8 cellular contexts compared by ENCODE assay signal in genomic region chr7:26091933-26092332, GRCh38.
A peak's percentile ranks its signal among the peaks of the same experiment; 100 is the strongest.
DNase-seq lines count a peak whose midpoint lies in the region; ATAC-seq and FAIRE-seq lines count a peak whose summit lies in the region.

No MANE protein-coding gene starts in this region.

- no peaks in the 10 kb centered on the region for H3K36me3 Mint-ChIP-seq in activated CD8-positive, alpha-beta T cell treated with anti-CD3 and anti-CD28 coated beads, Interleukin-2, amount 10 ng/mL, durations not matched to agents 7 days and 5 days (ENCODE audit: low read depth)

- H2AK5ac ChIP-seq in mesendoderm (ENCODE audit: low read length): no peak overlapping the region

- peak; percentile 47 for ATAC-seq in activated CD8-positive, alpha-beta T cell treated with anti-CD3 and anti-CD28 coated beads, Interleukin-2, amount 10 ng/mL, durations not matched to agents 7 days and 5 days
- ATAC-seq in HG03571 (IDR thresholded peaks at IDR 0.05; ENCODE audit: unreplicated experiment): no peak

- H3K27me3 Mint-ChIP-seq in activated CD8-positive, alpha-beta T cell treated with anti-CD3 and anti-CD28 coated beads, Interleukin-2, amount 10 ng/mL, durations not matched to agents 7 days and 5 days (ENCODE audit: low read depth): no peaks in the 10 kb centered on the region

- no peak overlapping the region for H2BK5ac ChIP-seq in mesendoderm (ENCODE audit: low read length)

- no peak overlapping the region for H2BK15ac ChIP-seq in mesendoderm (replicated peaks; ENCODE audit: low read depth)

- H3K23ac ChIP-seq in mesendoderm (ENCODE audit: low read length): no peak overlapping the region

- DNase-seq in NCI-H345 (lab: John Stamatoyannopoulos, UW) (peak; percentile 5), NCI-H345 treated with DMSO at 0.1 percent for 48 hours (lab: John Stamatoyannopoulos, UW; ENCODE audit: unreplicated experiment) (no peak), HTR-8/SVneo (ENCODE audit: insufficient read length, low spot score) (peak; percentile 35), mesendoderm (peak; percentile 82), glomerular visceral epithelial cell (ENCODE audit: extremely low spot score) (no peak), putamen (ENCODE audit: low spot score) (no peak)
- peak; percentile 33 for DNase-seq in activated CD8-positive, alpha-beta T cell treated with anti-CD3 and anti-CD28 coated beads, Interleukin-2, amount 10 ng/mL, durations not matched to agents 7 days and 5 days

- H3K27me3 ChIP-seq in mesendoderm (ENCODE audit: insufficient read depth, low read length, poor library complexity): no peaks in the 10 kb centered on the region

- no peak overlapping the region for H3K4me2 ChIP-seq in mesendoderm (ENCODE audit: low read length)

- H3K56ac ChIP-seq in mesendoderm (ENCODE audit: low read length): no peak overlapping the region

- H3K79me2 ChIP-seq in mesendoderm (ENCODE audit: control insufficient read depth, insufficient read depth, low read length): no peaks in the 10 kb centered on the region

- H4K8ac ChIP-seq in mesendoderm (ENCODE audit: low read depth, low read length): no peak overlapping the region

- peak overlapping the region; percentile 13 for H3K27ac Mint-ChIP-seq in activated CD8-positive, alpha-beta T cell treated with anti-CD3 and anti-CD28 coated beads, Interleukin-2, amount 10 ng/mL, durations not matched to agents 7 days and 5 days

- no peak overlapping the region for H2BK120ac ChIP-seq in mesendoderm (ENCODE audit: low read depth, low read length)

- no peaks in the 10 kb centered on the region for H3K9me3 Mint-ChIP-seq in activated CD8-positive, alpha-beta T cell treated with anti-CD3 and anti-CD28 coated beads, Interleukin-2, amount 10 ng/mL, durations not matched to agents 7 days and 5 days (ENCODE audit: insufficient read depth)

- H3K4me3 Mint-ChIP-seq in activated CD8-positive, alpha-beta T cell treated with anti-CD3 and anti-CD28 coated beads, Interleukin-2, amount 10 ng/mL, durations not matched to agents 7 days and 5 days: no peak overlapping the region

- no peak overlapping the region for H3K4me3 ChIP-seq in mesendoderm (ENCODE audit: low read length)

- H3K27ac ChIP-seq in mesendoderm (ENCODE audit: low read depth, low read length): no peak overlapping the region

- H3K4me1 ChIP-seq in mesendoderm (ENCODE audit: control insufficient read depth, low read depth, low read length): peaks cover 1% of the 10 kb centered on the region

- H4K5ac ChIP-seq in mesendoderm (ENCODE audit: low read length): no peak overlapping the region

- no peak overlapping the region for H3K9ac ChIP-seq in mesendoderm (ENCODE audit: low read length)

- no peak overlapping the region for H3K18ac ChIP-seq in mesendoderm (ENCODE audit: low read length)

- H3K79me1 ChIP-seq in mesendoderm (ENCODE audit: low read length): no peaks in the 10 kb centered on the region

- POLR2A ChIA-PET in activated CD8-positive, alpha-beta T cell treated with anti-CD3 and anti-CD28 coated beads, Interleukin-2, amount 10 ng/mL, durations not matched to agents 7 days and 5 days (lab: Charles Lee): interaction anchor here (0.9 to 13.6 kb wide), 7 partner anchors 9 to 104 kb away, joined by 3 to 187 read pairs (median 6); partner anchors contain the start of genes CBX3, HNRNPA2B1 and NFE2L3

- H3K4me1 Mint-ChIP-seq in activated CD8-positive, alpha-beta T cell treated with anti-CD3 and anti-CD28 coated beads, Interleukin-2, amount 10 ng/mL, durations not matched to agents 7 days and 5 days (ENCODE audit: low read depth): peaks cover 35% of the 10 kb centered on the region

- CTCF ChIA-PET in activated CD8-positive, alpha-beta T cell treated with anti-CD3 and anti-CD28 coated beads, Interleukin-2, amount 10 ng/mL, durations not matched to agents 7 days and 5 days (lab: Charles Lee): interaction anchor here (0.6 to 7.7 kb wide), 24 partner anchors 8 to 887 kb away, joined by 3 to 222 read pairs (median 9); partner anchors contain the start of genes CBX3, HNRNPA2B1 and NFE2L3

- WGBS in mesendoderm (ENCODE audit: extremely low coverage, insufficient coverage, low lambda C conversion rate): no CpG with 5 or more reads among the region's 4 CpGs

- no peak overlapping the region for H3K4ac ChIP-seq in mesendoderm (ENCODE audit: low read depth, low read length)

- FAIRE-seq in HTR-8/SVneo (lab: Jason Lieb, UNC): no peak

- H3K36me3 ChIP-seq in mesendoderm (ENCODE audit: control insufficient read depth, insufficient read depth, low read length): no peaks in the 10 kb centered on the region

Comparison
In these comparisons a context has a peak if more than half of its experiments do, and no peak if none do; other contexts are left out.
1. DNase-seq: peak in NCI-H345 (single experiment), HTR-8/SVneo (single experiment), activated CD8-positive, alpha-beta T cell treated with anti-CD3 and anti-CD28 coated beads, Interleukin-2, amount 10 ng/mL, durations not matched to agents 7 days and 5 days (single experiment) and mesendoderm (single experiment); none in NCI-H345 treated with DMSO at 0.1 percent for 48 hours (single experiment), glomerular visceral epithelial cell (single experiment) and putamen (single experiment).